Comparison of ENCODE assay signal across 1 cellular context in genomic region chr9:21919377-21920362, GRCh38.
A peak's percentile ranks its signal among the peaks of the same experiment; 100 is the strongest.
TF ChIP-seq lines count a peak whose summit lies in the region.

No MANE protein-coding gene starts in this region.

TF ChIP-seq in HEK293, 187 proteins besides CTCF, POLR2A, EP300 and RAD21 (continued from another document):
- TF ChIP-seq ZBTB49 (tag by site-specific recombination; IDR thresholded peaks at IDR 0.05; ENCODE audit: low read depth) (no peak), ZBTB21 (tag by site-specific recombination; IDR thresholded peaks at IDR 0.05) (peak; percentile 31; the same call in 1 of the 2 replicates), ZNF24 (tag by site-specific recombination; IDR thresholded peaks at IDR 0.05) (no peak), ZNF843 (tag by site-specific recombination; IDR thresholded peaks at IDR 0.05) (no peak; the same call in 1 of the 2 replicates), SP7 (tag by site-specific recombination; IDR thresholded peaks at IDR 0.05) (peak; percentile 60), ZBTB17 (tag by site-specific recombination; IDR thresholded peaks at IDR 0.05) (peak; percentile 28; the same call in 1 of the 2 replicates), YY1 (tag by site-specific recombination; IDR thresholded peaks at IDR 0.05) (no peak), ZNF518A (tag by site-specific recombination; conservative IDR thresholded peaks at IDR 0.05; ENCODE audit: low read depth) (0 out of 2 replicates have a peak, but pooled peaks have one; percentile 26), ZNF621 (tag by site-specific recombination; IDR thresholded peaks at IDR 0.05) (no peak), TRIM28 (IDR thresholded peaks at IDR 0.05; ENCODE audit: borderline replicate concordance, low read length) (peak; percentile 54), ZFP69B (tag by site-specific recombination; IDR thresholded peaks at IDR 0.05) (no peak)
